ENCODE assay signal across 19 cellular contexts in the genomic region with DNA sequence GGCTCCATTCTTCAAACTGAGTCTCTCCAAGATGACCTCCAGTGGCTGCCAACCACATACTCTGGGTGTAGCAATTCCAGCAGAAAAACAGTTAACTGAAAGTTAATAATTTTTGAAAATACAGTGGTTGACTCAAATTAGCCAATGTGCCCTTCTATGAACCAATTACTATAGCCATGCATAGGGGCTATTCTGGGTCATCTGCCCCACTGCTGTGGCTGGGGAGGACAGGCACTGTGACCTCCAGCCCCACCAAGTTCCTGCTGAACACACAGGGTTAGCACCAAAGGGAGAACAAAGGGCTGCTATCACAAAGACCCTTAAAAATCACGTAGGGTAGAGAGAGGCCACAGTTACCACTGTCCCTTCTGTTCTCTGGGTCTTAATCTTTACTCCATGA.
"Had no signal": no experiment of that assay in that cellular context is flagged by ENCODE, and none has a peak within 500 bp of the region (broad histone marks: within the 10 kb centered on the region; RNA-seq: fewer than 3 reads in every experiment).

No MANE protein-coding gene starts in this region.

- H3K4me3 ChIP-seq: MG63 had no signal

- DNase-seq: IMR-90, Karpas-422, KG1, MG63, NCI-H1092, NCI-H1105 treated with DMSO at 0.1 percent for 48 hours, NCI-H1417 treated with DMSO at 0.1 percent for 48 hours, NCI-H146, NCI-H1694 treated with DMSO at 0.1 percent for 48 hours, NCI-H2081, NCI-H2107, NCI-H226, NCI-H446, NCI-H510A, NCI-H524 treated with DMSO at 0.1 percent for 48 hours, NCI-H774, SHP77, SK-N-SH had no signal

- H3K27me3 ChIP-seq: MG63 had no signal

- H3K36me3 ChIP-seq: MG63 had no signal

- H3K4me2 ChIP-seq: SK-N-SH had no signal

- H3K9me3 ChIP-seq: MG63, SK-N-SH had no signal

- H3K9ac ChIP-seq: SK-N-SH had no signal

- H3K27ac ChIP-seq: RWPE1 had no signal
